ENCODE assay signal across 9 cellular contexts in genomic region chr20:8527998-8528397, GRCh38.
A peak's percentile ranks its signal among the peaks of the same experiment; 100 is the strongest.
DNase-seq lines count a peak whose midpoint lies in the region; ATAC-seq and TF ChIP-seq lines count a peak whose summit lies in the region.
"Had no signal": no experiment of that assay in that cellular context is flagged by ENCODE, and none has a peak within 500 bp of the region (broad histone marks: within the 10 kb centered on the region; RNA-seq: fewer than 3 reads in every experiment).

No MANE protein-coding gene starts in this region.

- H3K9ac ChIP-seq in OCI-LY3 (ENCODE audit: low read length) = no peak overlapping the region
- no peak overlapping the region for H3K9ac ChIP-seq in fibroblast of lung (ENCODE audit: insufficient read depth, low read length)

- H3K4me2 ChIP-seq in OCI-LY3 (ENCODE audit: low read length) = peak overlapping the region; percentile 18
- no peak overlapping the region for H3K4me2 ChIP-seq in fibroblast of lung (ENCODE audit: extremely low read depth, insufficient read depth, low read length)

- no peaks in the 10 kb centered on the region for H3K79me2 ChIP-seq in OCI-LY3 (ENCODE audit: low read length)
- H3K79me2 ChIP-seq in fibroblast of lung (ENCODE audit: control insufficient read depth, insufficient read depth, low read length) = no peaks in the 10 kb centered on the region

- peak overlapping the region; percentile 43 for H3K27ac ChIP-seq in OCI-LY3 (ENCODE audit: low read length)
- no peak overlapping the region for H3K27ac ChIP-seq in fibroblast of lung (ENCODE audit: insufficient read depth, low read length)

- H3K4me1 ChIP-seq in OCI-LY3 (ENCODE audit: low read length) (peaks cover 19% of the 10 kb centered on the region), fibroblast of lung (ENCODE audit: control insufficient read depth, extremely low read depth, insufficient read depth, low read length) (no peaks in the 10 kb centered on the region)

- intact Hi-C loops in left cardiac atrium (cut with DNase I) = loop anchor here in 1 of 2 donors (10.0 kb wide), 2 partner anchors 197 to 393 kb away; partner anchors contain the start of gene PLCB1

- peak; percentile 19 for DNase-seq in Daoy (ENCODE audit: low read depth)
- DNase-seq in fibroblast of lung (ENCODE audit: low read depth in 2 of 2) = peak; percentile 82 to 88
- no peak for DNase-seq in left cardiac atrium
- no peak for DNase-seq in left lobe of liver (ENCODE audit: low spot score)
- no peak for DNase-seq in NCI-H1092 (lab: John Stamatoyannopoulos, UW)
- DNase-seq: left ventricle myocardium superior had no signal

- peak; percentile 66 for ATAC-seq in HG03095 (IDR thresholded peaks at IDR 0.05; ENCODE audit: unreplicated experiment)
- ATAC-seq in left cardiac atrium = no peak
- no peak for ATAC-seq in left lobe of liver
- ATAC-seq in GM18909 (IDR thresholded peaks at IDR 0.05; ENCODE audit: poor library complexity, unreplicated experiment) = no peak
- ATAC-seq: left ventricle myocardium superior had no signal

- H3K4me3 ChIP-seq in OCI-LY3 (ENCODE audit: low read length) = no peak overlapping the region
- no peak overlapping the region for H3K4me3 ChIP-seq in fibroblast of lung (replicated peaks in 1 of 4; ENCODE audit: control extremely low read depth in 1 of 4, insufficient read depth in 1 of 4, low read depth in 3 of 4, low read length in 4 of 4)

- H3K36me3 ChIP-seq in OCI-LY3 (replicated peaks; ENCODE audit: low read depth, low read length) (no peaks in the 10 kb centered on the region), fibroblast of lung (ENCODE audit: control insufficient read depth, insufficient read depth, low read length) (no peaks in the 10 kb centered on the region)

- H3K27me3 ChIP-seq in OCI-LY3 (ENCODE audit: low read depth, low read length) (no peaks in the 10 kb centered on the region), fibroblast of lung (ENCODE audit: control insufficient read depth, insufficient read depth, low read length) (no peaks in the 10 kb centered on the region)

- H4K20me1 ChIP-seq in OCI-LY3 (ENCODE audit: insufficient read depth, low read length) (no peaks in the 10 kb centered on the region), fibroblast of lung (ENCODE audit: control insufficient read depth, extremely low read depth, insufficient read depth, low read length) (no peaks in the 10 kb centered on the region)

- no peak for TF ChIP-seq CTCF in OCI-LY3 (IDR thresholded peaks at IDR 0.05; ENCODE audit: low read depth, low read length)
- no peak for TF ChIP-seq CTCF in fibroblast of lung (conservative IDR thresholded peaks at IDR 0.05 in 1 of 2, IDR thresholded peaks at IDR 0.05 in 1 of 2; ENCODE audit: low read depth in 1 of 2, low read length in 2 of 2)

- H2AFZ ChIP-seq in OCI-LY3 (ENCODE audit: low read depth, low read length) = 0 out of 2 replicates have a peak overlapping the region, but pooled peaks have one; percentile 12
- H2AFZ ChIP-seq in fibroblast of lung (ENCODE audit: low read length) = no peak overlapping the region

- H3K9me3 ChIP-seq in OCI-LY3 (ENCODE audit: insufficient read depth, low read length) (no peaks in the 10 kb centered on the region), fibroblast of lung (ENCODE audit: control insufficient read depth, insufficient read depth, low read depth, low read length) (no peaks in the 10 kb centered on the region)

Comparison
In these comparisons a context has a peak if more than half of its experiments do, and no peak if none do; other contexts are left out.
1. DNase-seq: peak in Daoy (single experiment) and fibroblast of lung (2 of 2); none in left cardiac atrium (single experiment), left lobe of liver (single experiment) and NCI-H1092 (single experiment).